In the genomic region with DNA sequence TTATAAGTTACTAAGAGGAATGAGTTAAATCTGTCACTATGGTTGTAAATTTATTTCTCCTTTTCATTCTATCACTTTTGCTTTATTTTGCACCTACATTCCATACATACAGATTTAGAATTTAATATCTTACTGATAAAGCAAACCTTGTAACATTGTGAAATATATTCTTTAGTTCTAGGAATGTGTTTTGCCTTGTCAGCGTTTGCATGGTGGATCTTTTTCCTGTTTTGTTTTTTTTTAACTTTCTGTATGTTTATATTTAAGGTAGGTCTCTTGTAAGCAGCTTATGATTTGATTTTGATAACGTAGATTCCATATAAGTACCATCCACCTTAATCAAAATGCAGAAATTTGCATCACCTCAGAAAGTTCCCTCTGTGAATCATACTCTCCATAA, we compare ENCODE assay signal across 1 cellular context.
TF ChIP-seq lines count a peak whose summit lies in the region.

No MANE protein-coding gene starts in this region.

TF ChIP-seq in A549, 52 proteins besides CTCF, POLR2A, EP300 and RAD21 (continued from another document):
- no peak for TF ChIP-seq ZFP36 (IDR thresholded peaks at IDR 0.05; ENCODE audit: borderline replicate concordance, partially characterized antibody)
- peak; percentile 90 for TF ChIP-seq MAFK (IDR thresholded peaks at IDR 0.05; ENCODE audit: partially characterized antibody)
- TF ChIP-seq HOXB5 (CRISPR knock-in tag; IDR thresholded peaks at IDR 0.05): no peak
- TF ChIP-seq, protein P1, sequence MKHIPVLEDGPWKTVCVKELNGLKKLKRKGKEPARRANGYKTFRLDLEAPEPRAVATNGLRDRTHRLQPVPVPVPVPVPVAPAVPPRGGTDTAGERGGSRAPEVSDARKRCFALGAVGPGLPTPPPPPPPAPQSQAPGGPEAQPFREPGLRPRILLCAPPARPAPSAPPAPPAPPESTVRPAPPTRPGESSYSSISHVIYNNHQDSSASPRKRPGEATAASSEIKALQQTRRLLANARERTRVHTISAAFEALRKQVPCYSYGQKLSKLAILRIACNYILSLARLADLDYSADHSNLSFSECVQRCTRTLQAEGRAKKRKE (CRISPR knock-in tag; IDR thresholded peaks at IDR 0.05; ENCODE audit: low read depth): no peak
- no peak for TF ChIP-seq KDM1A (IDR thresholded peaks at IDR 0.05; ENCODE audit: low read depth)
- no peak for TF ChIP-seq ESRRA (IDR thresholded peaks at IDR 0.05; ENCODE audit: borderline replicate concordance, low read length)
TF ChIP-seq in A549: peak in this region for 1.
